12 cellular contexts compared by ENCODE assay signal in genomic region chr17:40884708-40885512, GRCh38. TPM values are rescaled to one million over a fixed set of nuclear protein-coding genes. Genes with fewer than 3 reads are reported as not detected.
DNase-seq lines count a peak whose midpoint lies in the region; ATAC-seq and TF ChIP-seq lines count a peak whose summit lies in the region.
"Had no signal": no experiment of that assay in that cellular context is flagged by ENCODE, and none has a peak within 500 bp of the region (broad histone marks: within the 10 kb centered on the region; RNA-seq: fewer than 3 reads in every experiment).

TSS of gene KRT20 (minus strand) at chr17:40885242. CDS start at chr17:40885185, 57 bp downstream.

- peaks cover 3% of the 10 kb centered on the region for H3K27me3 ChIP-seq in mammary epithelial cell (ENCODE audit: insufficient read depth, low read length)
- no peaks in the 10 kb centered on the region for H3K27me3 ChIP-seq in PC-9 (ENCODE audit: insufficient read depth, low read depth)
- H3K27me3 ChIP-seq in vagina, result no peaks in the 10 kb centered on the region

- BruUV-seq in mammary epithelial cell (replicated peaks; lab: Mats Ljungman, UMichigan) (no TSS peak), MCF 10A (replicated peaks; lab: Mats Ljungman, UMichigan) (no TSS peak), PC-9 (replicated peaks; lab: Mats Ljungman, UMichigan) (no TSS peak)

- POLR2A ChIA-PET in MCF 10A (lab: Yijun Ruan, JAX), result interaction anchor here (1.4 kb wide), 1 partner anchor 805 kb away, joined by 4 read pairs; no protein-coding TSS in a partner anchor
- POLR2A ChIA-PET in PC-9 (lab: Charles Lee; ENCODE audit: unreplicated experiment), result no interaction called here

- H3K79me2 ChIP-seq in mammary epithelial cell (ENCODE audit: insufficient read depth, low read length) (no peaks in the 10 kb centered on the region), PC-9 (ENCODE audit: low read depth) (no peaks in the 10 kb centered on the region)

- in situ Hi-C loops in mammary epithelial cell (cut with MboI; ENCODE audit: low sequenced_read_pairs in 2 of 2), result no loop called here

- dilution Hi-C loops in mammary epithelial cell (cut with HindIII; ENCODE audit: low sequenced_read_pairs), result no loop called here

- no peaks in the 10 kb centered on the region for H3K36me3 ChIP-seq in mammary epithelial cell (ENCODE audit: insufficient read depth, low read length)
- no peaks in the 10 kb centered on the region for H3K36me3 ChIP-seq in PC-9 (ENCODE audit: low read depth)
- no peaks in the 10 kb centered on the region for H3K36me3 ChIP-seq in vagina

- H3K4me1 ChIP-seq in mammary epithelial cell (ENCODE audit: insufficient read depth, low read length) (no peaks in the 10 kb centered on the region), PC-9 (replicated peaks; ENCODE audit: insufficient read depth) (no peaks in the 10 kb centered on the region), vagina (no peaks in the 10 kb centered on the region)

- H3K4me2 ChIP-seq in mammary epithelial cell (ENCODE audit: insufficient read depth, low read depth, low read length) (no peak within 1 kb of the TSS), PC-9 (no peak within 1 kb of the TSS)

- 94% methylated on average over 21 of the region's 23 CpGs for WGBS in mammary epithelial cell (ENCODE audit: low coverage, missing lambda C conversion rate)

- no peaks in the 10 kb centered on the region for H3K4me1 Mint-ChIP-seq in MCF 10A (ENCODE audit: insufficient read depth, unreplicated experiment)

- intact Hi-C loops in mammary epithelial cell (cut with micrococcal nuclease), result no loop called here
- intact Hi-C loops in MCF 10A (cut with micrococcal nuclease), result no loop called here
- intact Hi-C loops in PC-9 (cut with micrococcal nuclease; ENCODE audit: unreplicated experiment), result no loop called here
- intact Hi-C loops in vagina (cut with DNase I), result no loop called here

- no peaks in the 10 kb centered on the region for H3K9me3 Mint-ChIP-seq in MCF 10A (ENCODE audit: unreplicated experiment)

- H2AFZ ChIP-seq in mammary epithelial cell (ENCODE audit: low read depth, low read length) (no peak within 1 kb of the TSS), PC-9 (no peak within 1 kb of the TSS)

- CTCF ChIA-PET in mammary epithelial cell (lab: Charles Lee; ENCODE audit: low non-redundant PET), result no interaction called here
- CTCF ChIA-PET in MCF 10A (lab: Yijun Ruan, JAX), result interaction anchor here (0.6 to 1.0 kb wide), 3 partner anchors 20 to 243 kb away, joined by 3 read pairs; no protein-coding TSS in a partner anchor
- CTCF ChIA-PET in PC-9 (lab: Charles Lee), result no interaction called here

- no peak within 1 kb of the TSS for H3K4me3 ChIP-seq in mammary epithelial cell (replicated peaks in 1 of 3; ENCODE audit: insufficient read depth in 1 of 3, low read depth in 2 of 3, low read length in 3 of 3)
- no peak within 1 kb of the TSS for H3K4me3 ChIP-seq in PC-9
- no peak within 1 kb of the TSS for H3K4me3 ChIP-seq in fibroblast of villous mesenchyme (ENCODE audit: low read depth, low read length)
- H3K4me3 ChIP-seq in vagina, result no peak within 1 kb of the TSS

- no peaks in the 10 kb centered on the region for H3K9me2 ChIP-seq in PC-9 (ENCODE audit: insufficient read depth)

- TF ChIP-seq POLR2A in vagina (IDR thresholded peaks at IDR 0.05), result no peak

- H3F3A ChIP-seq in PC-9 (ENCODE audit: insufficient read depth, low read depth), result no peaks in the 10 kb centered on the region

- H3K27ac ChIP-seq in mammary epithelial cell (ENCODE audit: insufficient read depth, low read depth, low read length) (no peak within 1 kb of the TSS), PC-9 (no peak within 1 kb of the TSS), vagina (peak within 1 kb of the TSS; percentile 56)

- H3K4me3 Mint-ChIP-seq in MCF 10A (ENCODE audit: unreplicated experiment), result no peak within 1 kb of the TSS

- H3K9me3 ChIP-seq in mammary epithelial cell (replicated peaks; ENCODE audit: insufficient read depth, low read length), result no peaks in the 10 kb centered on the region
- no peaks in the 10 kb centered on the region; the same call in 1 of the 2 replicates for H3K9me3 ChIP-seq in PC-9 (ENCODE audit: insufficient read depth, low read depth)
- H3K9me3 ChIP-seq in vagina, result no peaks in the 10 kb centered on the region

- H3K9ac ChIP-seq in mammary epithelial cell (ENCODE audit: insufficient read depth, low read length), result no peak within 1 kb of the TSS

- peak; percentile 14 to 16 for TF ChIP-seq CTCF in mammary epithelial cell (conservative IDR thresholded peaks at IDR 0.05 in 1 of 2, IDR thresholded peaks at IDR 0.05 in 1 of 2; ENCODE audit: extremely low read depth in 1 of 2, insufficient read depth in 1 of 2, low read depth in 1 of 2, low read length in 2 of 2)
- TF ChIP-seq CTCF in MCF 10A (IDR thresholded peaks at IDR 0.05; ENCODE audit: unreplicated experiment), result no peak
- TF ChIP-seq CTCF in PC-9 (conservative IDR thresholded peaks at IDR 0.05), result peak; percentile 51
- TF ChIP-seq CTCF in fibroblast of villous mesenchyme (IDR thresholded peaks at IDR 0.05; ENCODE audit: insufficient read depth, low read depth, low read length), result peak; percentile 17
- no peak for TF ChIP-seq CTCF in vagina (IDR thresholded peaks at IDR 0.05)

- no peak for DNase-seq in mammary epithelial cell
- no peak for DNase-seq in MCF 10A (ENCODE audit: unreplicated experiment)
- no peak for DNase-seq in PC-9
- no peak for DNase-seq in fibroblast of villous mesenchyme (ENCODE audit: low read depth)
- no peak for DNase-seq in vagina (ENCODE audit: extremely low spot score in 2 of 2)
- DNase-seq in COR-L47 (lab: John Stamatoyannopoulos, UW), result no peak
- no peak for DNase-seq in AML-193 (lab: John Stamatoyannopoulos, UW)
- DNase-seq: amygdala, NCI-H524, nucleus accumbens had no signal

- H4K20me1 ChIP-seq in mammary epithelial cell (ENCODE audit: insufficient read depth, low read length), result no peaks in the 10 kb centered on the region
- H4K20me1 ChIP-seq in PC-9 (ENCODE audit: insufficient read depth), result no peaks in the 10 kb centered on the region

- no peak for ATAC-seq in HG03159 (IDR thresholded peaks at IDR 0.05; ENCODE audit: unreplicated experiment)
- ATAC-seq: left lobe of liver had no signal

- H3K27ac Mint-ChIP-seq in MCF 10A (ENCODE audit: low read depth, unreplicated experiment), result no peak within 1 kb of the TSS

- no peaks in the 10 kb centered on the region for H3K36me3 Mint-ChIP-seq in MCF 10A (ENCODE audit: insufficient read depth, unreplicated experiment)

- peaks cover 20% of the 10 kb centered on the region for H3K27me3 Mint-ChIP-seq in MCF 10A (ENCODE audit: insufficient read depth, unreplicated experiment)

RNA-seq across cellular contexts. Expression of gene KRT20, which starts in this region (rescaled TPM):
- total RNA-seq in mammary epithelial cell, result not detected
- not detected for polyA plus RNA-seq in mammary epithelial cell
- polyA minus RNA-seq in mammary epithelial cell, result not detected
- not detected in 2 replicates for total RNA-seq in MCF 10A (2022)
- not detected in 2 replicates for total RNA-seq in PC-9 (2021)
- not detected in 2 replicates for total RNA-seq in fibroblast of villous mesenchyme
- not detected for total RNA-seq in vagina

Comparison
In these comparisons a context has a peak if more than half of its experiments do, and no peak if none do; other contexts are left out.
1. CTCF ChIP-seq: peak in mammary epithelial cell (2 of 2), PC-9 (single experiment) and fibroblast of villous mesenchyme (single experiment); none in MCF 10A (single experiment) and vagina (0 of 3).